In the genomic region with DNA sequence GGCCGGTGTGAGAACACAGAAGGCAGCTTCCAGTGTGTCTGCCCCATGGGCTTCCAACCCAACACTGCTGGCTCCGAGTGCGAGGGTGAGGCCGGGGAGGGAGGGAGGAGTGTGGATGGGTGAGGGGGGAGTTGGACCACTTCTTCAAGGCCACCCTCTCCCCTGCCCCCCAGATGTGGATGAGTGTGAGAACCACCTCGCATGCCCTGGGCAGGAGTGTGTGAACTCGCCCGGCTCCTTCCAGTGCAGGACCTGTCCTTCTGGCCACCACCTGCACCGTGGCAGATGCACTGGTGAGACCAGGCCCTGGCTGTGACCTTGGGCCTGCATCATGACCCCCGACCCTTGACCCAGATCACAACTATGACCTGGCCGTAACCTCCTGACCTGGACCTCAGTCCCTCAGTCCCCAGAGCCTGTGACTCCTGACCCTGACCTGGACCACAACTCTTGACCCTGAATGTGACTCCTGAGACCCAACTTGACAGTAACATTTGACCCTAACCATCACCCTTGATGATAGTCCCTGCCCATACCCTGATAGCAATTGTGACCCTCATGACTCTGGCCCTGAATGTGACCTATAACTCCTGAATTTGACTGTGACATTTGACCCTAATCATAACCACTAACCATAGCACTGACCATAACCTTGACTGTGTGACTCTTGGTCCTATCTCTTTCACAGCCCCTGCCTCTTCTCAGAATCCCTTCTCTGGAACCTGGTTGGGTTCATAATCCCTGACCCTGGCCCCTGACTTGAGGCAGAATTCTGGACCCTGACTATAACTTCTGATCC, we compare ENCODE assay signal across 12 cellular contexts. TPM values are rescaled to one million over a fixed set of nuclear protein-coding genes. Genes with fewer than 3 reads are reported as not detected.
DNase-seq lines count a peak whose midpoint lies in the region; ATAC-seq and TF ChIP-seq lines count a peak whose summit lies in the region.
"Had no signal": no experiment of that assay in that cellular context is flagged by ENCODE, and none has a peak within 500 bp of the region (broad histone marks: within the 10 kb centered on the region; RNA-seq: fewer than 3 reads in every experiment).

No MANE protein-coding gene starts in this region.

- no peak for DNase-seq in activated CD4-positive, alpha-beta T cell treated with anti-CD3 and anti-CD28 coated beads, Interleukin-2, amount 10 ng/mL, durations not matched to agents 7 days and 5 days
- no peak for DNase-seq in activated CD4-positive, alpha-beta T cell treated with anti-CD3 and anti-CD28 coated beads for 48 hours
- DNase-seq in activated B cell treated with CpG ODN at 0.5 μM for 24 hours (no peak), endothelial cell (ENCODE audit: low spot score) (no peak), NCI-H2081 (lab: John Stamatoyannopoulos, UW) (no peak)
- no peak for DNase-seq in stimulated activated effector memory CD8-positive, alpha-beta T cell treated with anti-CD3 and anti-CD28 coated beads, Interleukin-12 subunit alpha, Interleukin-12 subunit beta, amount 100 ng/mL, for 72 hours (ENCODE audit: low spot score in 2 of 2)
- DNase-seq in stimulated activated naive CD4-positive, alpha-beta T cell treated with Interleukin-2 at 50 U/mL for 16 hours (lab: John Stamatoyannopoulos, UW): no peak
- DNase-seq: DMS79 treated with DMSO at 0.1 percent for 48 hours, Kasumi-1, NCI-H2029 treated with DMSO at 0.1 percent for 48 hours, SW 1271 had no signal

- H3K4me1 Mint-ChIP-seq in activated CD4-positive, alpha-beta T cell treated with anti-CD3 and anti-CD28 coated beads, Interleukin-2, amount 10 ng/mL, durations not matched to agents 7 days and 5 days: peaks cover 75% of the 10 kb centered on the region
- H3K4me1 Mint-ChIP-seq in activated B cell treated with CpG ODN at 0.5 μM for 24 hours (peaks cover 51% of the 10 kb centered on the region), endothelial cell (ENCODE audit: unreplicated experiment) (peaks cover 11% of the 10 kb centered on the region)
- H3K4me1 Mint-ChIP-seq in stimulated activated effector memory CD8-positive, alpha-beta T cell treated with anti-CD3 and anti-CD28 coated beads, Interleukin-12 subunit alpha, Interleukin-12 subunit beta, amount 100 ng/mL, for 72 hours: peaks cover 85% of the 10 kb centered on the region

- TF ChIP-seq CTCF in activated B cell treated with CpG ODN at 0.5 μM for 24 hours (IDR thresholded peaks at IDR 0.05): no peak
- TF ChIP-seq CTCF in endothelial cell (IDR thresholded peaks at IDR 0.05; ENCODE audit: unreplicated experiment): no peak

- POLR2A ChIA-PET in activated CD4-positive, alpha-beta T cell treated with anti-CD3 and anti-CD28 coated beads, Interleukin-2, amount 10 ng/mL, durations not matched to agents 7 days and 5 days (lab: Charles Lee): no interaction called here
- POLR2A ChIA-PET in activated B cell treated with CpG ODN at 0.5 μM for 24 hours (lab: Charles Lee): interaction anchor here (0.6 to 3.1 kb wide), 3 partner anchors 8 to 105 kb away, joined by 4 to 42 read pairs (median 5); partner anchors contain the start of genes COQ8B and ITPKC

- intact Hi-C loops in activated B cell treated with CpG ODN at 0.5 μM for 24 hours (cut with micrococcal nuclease): loop anchor here (2.0 to 10.0 kb wide), 6 partner anchors 103 to 1265 kb away; partner anchors contain the start of genes BLVRB, C19orf47, CD79A and COQ8B

- ATAC-seq in activated B cell treated with CpG ODN at 0.5 μM for 24 hours (ENCODE audit: low read depth) (no peak), HG03521 (IDR thresholded peaks at IDR 0.05; ENCODE audit: unreplicated experiment) (no peak)
- no peak for ATAC-seq in stimulated activated effector memory CD8-positive, alpha-beta T cell treated with anti-CD3 and anti-CD28 coated beads, Interleukin-12 subunit alpha, Interleukin-12 subunit beta, amount 100 ng/mL, for 72 hours

- no peaks in the 10 kb centered on the region for H3K9me3 Mint-ChIP-seq in activated CD4-positive, alpha-beta T cell treated with anti-CD3 and anti-CD28 coated beads, Interleukin-2, amount 10 ng/mL, durations not matched to agents 7 days and 5 days
- no peaks in the 10 kb centered on the region for H3K9me3 Mint-ChIP-seq in activated B cell treated with CpG ODN at 0.5 μM for 24 hours
- H3K9me3 Mint-ChIP-seq in endothelial cell (ENCODE audit: unreplicated experiment): no peaks in the 10 kb centered on the region
- no peaks in the 10 kb centered on the region for H3K9me3 Mint-ChIP-seq in stimulated activated effector memory CD8-positive, alpha-beta T cell treated with anti-CD3 and anti-CD28 coated beads, Interleukin-12 subunit alpha, Interleukin-12 subunit beta, amount 100 ng/mL, for 72 hours

- H3K27me3 Mint-ChIP-seq in activated CD4-positive, alpha-beta T cell treated with anti-CD3 and anti-CD28 coated beads, Interleukin-2, amount 10 ng/mL, durations not matched to agents 7 days and 5 days: no peaks in the 10 kb centered on the region
- H3K27me3 Mint-ChIP-seq in activated B cell treated with CpG ODN at 0.5 μM for 24 hours (no peaks in the 10 kb centered on the region), endothelial cell (ENCODE audit: unreplicated experiment) (peaks cover 21% of the 10 kb centered on the region)

- H3K27ac Mint-ChIP-seq in activated CD4-positive, alpha-beta T cell treated with anti-CD3 and anti-CD28 coated beads, Interleukin-2, amount 10 ng/mL, durations not matched to agents 7 days and 5 days: peak overlapping the region; percentile 7
- H3K27ac Mint-ChIP-seq in activated B cell treated with CpG ODN at 0.5 μM for 24 hours (peak overlapping the region; percentile 35), endothelial cell (ENCODE audit: unreplicated experiment) (peak overlapping the region; percentile 4)
- H3K27ac Mint-ChIP-seq in stimulated activated effector memory CD8-positive, alpha-beta T cell treated with anti-CD3 and anti-CD28 coated beads, Interleukin-12 subunit alpha, Interleukin-12 subunit beta, amount 100 ng/mL, for 72 hours: peak overlapping the region; percentile 9

- CTCF ChIA-PET in activated CD4-positive, alpha-beta T cell treated with anti-CD3 and anti-CD28 coated beads, Interleukin-2, amount 10 ng/mL, durations not matched to agents 7 days and 5 days (lab: Charles Lee): interaction anchor here (0.7 kb wide), 1 partner anchor 14 kb away, joined by 3 read pairs; no protein-coding TSS in a partner anchor
- CTCF ChIA-PET in activated B cell treated with CpG ODN at 0.5 μM for 24 hours (lab: Charles Lee): no interaction called here

- peaks cover 7% of the 10 kb centered on the region for H3K36me3 Mint-ChIP-seq in activated CD4-positive, alpha-beta T cell treated with anti-CD3 and anti-CD28 coated beads, Interleukin-2, amount 10 ng/mL, durations not matched to agents 7 days and 5 days (ENCODE audit: low read depth)
- H3K36me3 Mint-ChIP-seq in activated B cell treated with CpG ODN at 0.5 μM for 24 hours (ENCODE audit: low read depth) (peaks cover 9% of the 10 kb centered on the region), endothelial cell (ENCODE audit: low read depth, unreplicated experiment) (peaks cover 27% of the 10 kb centered on the region)
- H3K36me3 Mint-ChIP-seq in stimulated activated effector memory CD8-positive, alpha-beta T cell treated with anti-CD3 and anti-CD28 coated beads, Interleukin-12 subunit alpha, Interleukin-12 subunit beta, amount 100 ng/mL, for 72 hours: peaks cover 59% of the 10 kb centered on the region

- peak overlapping the region; percentile 91 for H3K4me3 Mint-ChIP-seq in activated CD4-positive, alpha-beta T cell treated with anti-CD3 and anti-CD28 coated beads, Interleukin-2, amount 10 ng/mL, durations not matched to agents 7 days and 5 days
- H3K4me3 Mint-ChIP-seq in activated B cell treated with CpG ODN at 0.5 μM for 24 hours (peak overlapping the region; percentile 91), endothelial cell (ENCODE audit: unreplicated experiment) (peak overlapping the region; percentile 10)
- peak overlapping the region; percentile 96 for H3K4me3 Mint-ChIP-seq in stimulated activated effector memory CD8-positive, alpha-beta T cell treated with anti-CD3 and anti-CD28 coated beads, Interleukin-12 subunit alpha, Interleukin-12 subunit beta, amount 100 ng/mL, for 72 hours

RNA-seq across cellular contexts. Expression of gene LTBP4, which starts 10.9 kb away (rescaled TPM):
- 10 to 100 TPM; 71.3 to 75.7 TPM for total RNA-seq in activated CD4-positive, alpha-beta T cell treated with anti-CD3 and anti-CD28 coated beads, Interleukin-2, amount 10 ng/mL, durations not matched to agents 7 days and 5 days
- total RNA-seq in activated B cell treated with CpG ODN at 0.5 μM for 24 hours (57.2 and 75.1 TPM in 2 replicates), endothelial cell (ENCODE audit: unreplicated experiment) (175 TPM)

RNA-seq across cellular contexts. Expression of gene SHKBP1, which starts 35.4 kb away (rescaled TPM):
- 100 to 1,000 TPM; 147 to 158 TPM for total RNA-seq in activated CD4-positive, alpha-beta T cell treated with anti-CD3 and anti-CD28 coated beads, Interleukin-2, amount 10 ng/mL, durations not matched to agents 7 days and 5 days
- total RNA-seq in activated B cell treated with CpG ODN at 0.5 μM for 24 hours (184 and 213 TPM in 2 replicates), endothelial cell (ENCODE audit: unreplicated experiment) (84.6 TPM)

Comparison
In these comparisons a context has a peak if more than half of its experiments do, and no peak if none do; other contexts are left out.
1. H3K4me3 Mint-ChIP-seq: peak in every context shown above with its lines; median percentile 96 in stimulated activated effector memory CD8-positive, alpha-beta T cell treated with anti-CD3 and anti-CD28 coated beads, Interleukin-12 subunit alpha, Interleukin-12 subunit beta, amount 100 ng/mL, for 72 hours; 91 in activated CD4-positive, alpha-beta T cell treated with anti-CD3 and anti-CD28 coated beads, Interleukin-2, amount 10 ng/mL, durations not matched to agents 7 days and 5 days; 91 in activated B cell treated with CpG ODN at 0.5 μM for 24 hours; 10 in endothelial cell.